10 cellular contexts compared by ENCODE assay signal in genomic region chr1:207520946-207521345, GRCh38. TPM values are rescaled to one million over a fixed set of nuclear protein-coding genes. Genes with fewer than 3 reads are reported as not detected.
"Had no signal": no experiment of that assay in that cellular context is flagged by ENCODE, and none has a peak within 500 bp of the region (broad histone marks: within the 10 kb centered on the region; RNA-seq: fewer than 3 reads in every experiment).

No MANE protein-coding gene starts in this region.

- H3K27ac ChIP-seq: GM23248, HL-60 had no signal

- H3K4me1 ChIP-seq: HAP-1 had no signal

- H3K9me3 ChIP-seq: HAP-1 had no signal

- H3K4me3 Mint-ChIP-seq: IgD-negative memory B cell had no signal

- H3K4me3 ChIP-seq: GM23248, HAP-1 had no signal

- H3K36me3 ChIP-seq: HAP-1 had no signal

- DNase-seq: GM23248, GOT3, H7, HFFc6 had no signal

- H3K9me3 Mint-ChIP-seq: HFFc6, IgD-negative memory B cell had no signal

- H3K27me3 Mint-ChIP-seq: IgD-negative memory B cell had no signal

RNA-seq across cellular contexts. Expression of gene CR1, which starts 25.0 kb away (rescaled TPM):
- total RNA-seq: GM23248, H4, HepG2, HFFc6, HT1080 had no signal
- polyA plus RNA-seq: GM23248, HepG2 had no signal
